18 cellular contexts compared by ENCODE assay signal in the genomic region with DNA sequence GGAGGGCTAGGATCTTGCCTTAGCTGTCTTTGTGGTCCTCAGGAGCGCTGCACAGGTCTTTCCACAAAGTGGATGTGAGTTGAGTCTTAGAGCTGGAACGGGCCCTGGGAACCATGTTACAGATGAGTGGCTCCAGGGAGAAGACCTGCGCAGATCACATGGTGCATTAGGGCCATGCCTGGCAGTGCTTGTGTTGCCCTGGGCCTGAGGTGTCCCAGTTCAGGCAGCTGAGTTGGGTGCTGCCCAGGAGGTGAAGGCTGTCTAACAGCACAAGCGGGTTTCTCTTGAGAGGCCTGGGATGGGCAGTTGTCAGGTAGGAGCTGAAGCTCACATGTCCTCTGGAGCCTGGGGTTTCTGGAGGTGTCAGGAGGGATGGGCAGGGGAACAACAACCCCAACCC. TPM values are rescaled to one million over a fixed set of nuclear protein-coding genes. Genes with fewer than 3 reads are reported as not detected.
DNase-seq lines count a peak whose midpoint lies in the region; ATAC-seq, FAIRE-seq and TF ChIP-seq lines count a peak whose summit lies in the region.
"Had no signal": no experiment of that assay in that cellular context is flagged by ENCODE, and none has a peak within 500 bp of the region (broad histone marks: within the 10 kb centered on the region; RNA-seq: fewer than 3 reads in every experiment).

No MANE protein-coding gene starts in this region.

- no peaks in the 10 kb centered on the region for H3K27me3 Mint-ChIP-seq in osteocyte (ENCODE audit: unreplicated experiment)

- BruUV-seq in endothelial cell of umbilical vein (replicated peaks; lab: Mats Ljungman, UMichigan) = no TSS peak

- no peak overlapping the region for H3K4me2 ChIP-seq in endothelial cell of umbilical vein (ENCODE audit: insufficient read depth, low read length)

- H3K79me2 ChIP-seq in endothelial cell of umbilical vein (ENCODE audit: control insufficient read depth, insufficient read depth, low read length) = peaks cover 4% of the 10 kb centered on the region

- H3K27me3 ChIP-seq in heart left ventricle = no peaks in the 10 kb centered on the region
- no peaks in the 10 kb centered on the region for H3K27me3 ChIP-seq in endothelial cell of umbilical vein (ENCODE audit: control insufficient read depth in 2 of 2, insufficient read depth in 2 of 2, low read length in 2 of 2)
- no peaks in the 10 kb centered on the region for H3K27me3 ChIP-seq in vagina

- H3K9me3 ChIP-seq in heart left ventricle = no peaks in the 10 kb centered on the region
- H3K9me3 ChIP-seq in endothelial cell of umbilical vein (replicated peaks; ENCODE audit: control insufficient read depth, insufficient read depth, low read length) = no peaks in the 10 kb centered on the region
- H3K9me3 ChIP-seq in vagina = no peaks in the 10 kb centered on the region

- no peaks in the 10 kb centered on the region for H4K20me1 ChIP-seq in endothelial cell of umbilical vein (replicated peaks; ENCODE audit: control insufficient read depth, extremely low read depth, insufficient read depth, low read length)

- dilution Hi-C loops in endothelial cell of umbilical vein (cut with MboI; ENCODE audit: extremely low pct_ligation_motif_present, low sequenced_read_pairs) = no loop called here

- no peaks in the 10 kb centered on the region for H3K36me3 Mint-ChIP-seq in osteocyte (ENCODE audit: unreplicated experiment)
- H3K36me3 Mint-ChIP-seq: CD8-positive, alpha-beta memory T cell; natural killer cell treated with Interleukin-12 subunit alpha and Interleukin-12 subunit beta and Interleukin-15 and Interleukin-18, amount 100 ng/mL, for 72 hours had no signal

- H3K27ac ChIP-seq in heart left ventricle (peak overlapping the region in 7 of 12 donors; percentile 13 to 97 (median 39)), endothelial cell of umbilical vein (ENCODE audit: insufficient read depth, low read depth, low read length) (peak overlapping the region; percentile 8), vagina (peak overlapping the region; percentile 93)
- H3K27ac ChIP-seq: SK-N-MC had no signal

- peaks cover 0 to 56% (median 45%) of the 10 kb centered on the region in 12 donors for H3K4me1 ChIP-seq in heart left ventricle
- peaks cover 44% of the 10 kb centered on the region for H3K4me1 ChIP-seq in endothelial cell of umbilical vein (ENCODE audit: control insufficient read depth, extremely low read depth, insufficient read depth, low read length)
- peaks cover 50% of the 10 kb centered on the region for H3K4me1 ChIP-seq in vagina

- CTCF ChIA-PET in endothelial cell of umbilical vein (lab: Charles Lee) = interaction anchor here (0.9 to 6.6 kb wide), 7 partner anchors 14 to 74 kb away, joined by 3 to 93 read pairs (median 7); a partner anchor contains a TSS

- no peak overlapping the region for H3K4me3 Mint-ChIP-seq in osteocyte (ENCODE audit: unreplicated experiment)
- H3K4me3 Mint-ChIP-seq: activated CD8-positive, alpha-beta T cell treated with anti-CD3 and anti-CD28 coated beads, Interleukin-2, amount 10 ng/mL, durations not matched to agents 7 days and 5 days; CD8-positive, alpha-beta memory T cell; natural killer cell treated with Interleukin-12 subunit alpha and Interleukin-12 subunit beta and Interleukin-15 and Interleukin-18, amount 100 ng/mL, for 72 hours had no signal

- POLR2A ChIA-PET in endothelial cell of umbilical vein (lab: Charles Lee) = no interaction called here

- intact Hi-C loops in heart left ventricle (cut with DNase I) (loop anchor here in 1 of 10 donors (5.0 kb wide), 1 partner anchor 37 kb away; no protein-coding TSS in a partner anchor), left ventricle myocardium superior (cut with micrococcal nuclease) (no loop called here), endothelial cell of umbilical vein (cut with micrococcal nuclease) (no loop called here), vagina (cut with DNase I) (no loop called here)

- no peaks in the 10 kb centered on the region for H3K9me1 ChIP-seq in endothelial cell of umbilical vein (replicated peaks; ENCODE audit: control insufficient read depth, extremely low read depth, insufficient read depth, low read length)

- H3K9me3 Mint-ChIP-seq in osteocyte (ENCODE audit: unreplicated experiment) = no peaks in the 10 kb centered on the region
- H3K9me3 Mint-ChIP-seq: activated T-helper 2 cell treated with anti-CD3 and anti-CD28 coated beads, Interferon-gamma antibody, Interleukin-2, Interleukin-4, amounts not matched to agents 10 μg/mL and 5 μg/mL and 100 μg/mL, durations not matched to agents 14 hours and 24 hours and 36 hours; CD8-positive, alpha-beta memory T cell; natural killer cell treated with Interleukin-12 subunit alpha and Interleukin-12 subunit beta and Interleukin-15 and Interleukin-18, amount 100 ng/mL, for 72 hours had no signal

- TF ChIP-seq POLR2A in heart left ventricle (IDR thresholded peaks at IDR 0.05) = no peak
- TF ChIP-seq POLR2A in endothelial cell of umbilical vein (IDR thresholded peaks at IDR 0.05; ENCODE audit: low read depth, low read length) = no peak
- no peak for TF ChIP-seq POLR2A in vagina (IDR thresholded peaks at IDR 0.05)

- FAIRE-seq in endothelial cell of umbilical vein (lab: Jason Lieb, UNC) = no peak

- no peak overlapping the region for H3K4me3 ChIP-seq in heart left ventricle
- H3K4me3 ChIP-seq in endothelial cell of umbilical vein (replicated peaks in 1 of 3; ENCODE audit: insufficient read depth in 1 of 3, low read depth in 1 of 3, low read length in 3 of 3) = no peak overlapping the region
- no peak overlapping the region for H3K4me3 ChIP-seq in vagina
- H3K4me3 ChIP-seq: SK-N-MC had no signal

- DNase-seq in heart left ventricle = no peak
- no peak for DNase-seq in left ventricle myocardium superior
- DNase-seq in endothelial cell of umbilical vein (ENCODE audit: low read depth, low spot score) = no peak
- DNase-seq in osteocyte (ENCODE audit: extremely low spot score, unreplicated experiment) = no peak
- DNase-seq in vagina (ENCODE audit: extremely low spot score in 2 of 2) = no peak
- DNase-seq in NCI-H1092 (lab: John Stamatoyannopoulos, UW) = no peak
- DNase-seq: activated CD8-positive, alpha-beta T cell treated with anti-CD3 and anti-CD28 coated beads, Interleukin-2, amount 10 ng/mL, durations not matched to agents 7 days and 5 days; CD8-positive, alpha-beta memory T cell; Karpas-422; NCI-H146; NCI-H446; stimulated activated naive CD4-positive, alpha-beta T cell had no signal

- H2AFZ ChIP-seq in endothelial cell of umbilical vein (ENCODE audit: low read depth, low read length) = no peak overlapping the region

- peak overlapping the region; percentile 91 for H3K27ac Mint-ChIP-seq in osteocyte (ENCODE audit: unreplicated experiment)
- H3K27ac Mint-ChIP-seq: activated CD8-positive, alpha-beta T cell treated with anti-CD3 and anti-CD28 coated beads, Interleukin-2, amount 10 ng/mL, durations not matched to agents 7 days and 5 days; activated T-helper 2 cell treated with anti-CD3 and anti-CD28 coated beads, Interferon-gamma antibody, Interleukin-2, Interleukin-4, amounts not matched to agents 10 μg/mL and 5 μg/mL and 100 μg/mL, durations not matched to agents 14 hours and 24 hours and 36 hours; CD8-positive, alpha-beta memory T cell; natural killer cell treated with Interleukin-12 subunit alpha and Interleukin-12 subunit beta and Interleukin-15 and Interleukin-18, amount 100 ng/mL, for 72 hours had no signal

- no peak for ATAC-seq in heart left ventricle
- no peak for ATAC-seq in left ventricle myocardium superior
- no peak for ATAC-seq in GM21515 (IDR thresholded peaks at IDR 0.05; ENCODE audit: unreplicated experiment)
- ATAC-seq in HG02798 (IDR thresholded peaks at IDR 0.05; ENCODE audit: poor library complexity, unreplicated experiment) = no peak
- ATAC-seq: activated CD8-positive, alpha-beta T cell treated with anti-CD3 and anti-CD28 coated beads, Interleukin-2, amount 10 ng/mL, durations not matched to agents 7 days and 5 days; natural killer cell treated with Interleukin-12 subunit alpha and Interleukin-12 subunit beta and Interleukin-15 and Interleukin-18, amount 100 ng/mL, for 72 hours had no signal

- TF ChIP-seq CTCF in heart left ventricle (IDR thresholded peaks at IDR 0.05) (no peak), endothelial cell of umbilical vein (IDR thresholded peaks at IDR 0.05; ENCODE audit: extremely low read depth in 1 of 2, insufficient read depth in 1 of 2, low read depth in 1 of 2, low read length in 2 of 2) (no peak), osteocyte (IDR thresholded peaks at IDR 0.05) (no peak), vagina (IDR thresholded peaks at IDR 0.05) (no peak)

- WGBS in heart left ventricle, 4 donors = 94 to 97% (median 96%) methylated on average over 4 of the region's 4 CpGs

- H3K9ac ChIP-seq in endothelial cell of umbilical vein (replicated peaks; ENCODE audit: extremely low read depth, insufficient read depth, low read length) = no peak overlapping the region

- peaks cover 60% of the 10 kb centered on the region for H3K4me1 Mint-ChIP-seq in osteocyte (ENCODE audit: unreplicated experiment)
- H3K4me1 Mint-ChIP-seq: CD8-positive, alpha-beta memory T cell had no signal

- H3K36me3 ChIP-seq in heart left ventricle = no peaks in the 10 kb centered on the region
- no peaks in the 10 kb centered on the region for H3K36me3 ChIP-seq in endothelial cell of umbilical vein (ENCODE audit: control insufficient read depth in 2 of 2, extremely low read depth in 1 of 2, insufficient read depth in 2 of 2, low read length in 2 of 2)
- H3K36me3 ChIP-seq in vagina = no peaks in the 10 kb centered on the region

RNA-seq across cellular contexts. Expression of a gene that starts 33.7 kb away (rescaled TPM):
- total RNA-seq in heart left ventricle = 1,000 to 10,000 TPM in 1 of 9 donors, 100 to 1,000 TPM in 6, 10 to 100 TPM in 2; 56.7 to 2,367 (median 517) TPM
- 100 to 1,000 TPM; 450 to 857 TPM for polyA plus RNA-seq in heart left ventricle
- 318 TPM for total RNA-seq in left ventricle myocardium superior
- 1.6 and 2.3 TPM in 2 replicates for total RNA-seq in endothelial cell of umbilical vein
- polyA plus RNA-seq in endothelial cell of umbilical vein = 1.7 and 1.8 TPM in 2 replicates
- 1.7 and 1.9 TPM in 2 replicates for polyA plus RNA-seq in endothelial cell of umbilical vein (2011; cell fraction: cytosol; rRNA removed)
- 0.91 and 1.1 TPM in 2 replicates for polyA plus RNA-seq in endothelial cell of umbilical vein (2011; cell fraction: nucleus; rRNA removed)
- 2.4 and 3.5 TPM in 2 replicates for polyA plus RNA-seq in endothelial cell of umbilical vein (2012)
- 0.59 and 1.1 TPM in 2 replicates for polyA minus RNA-seq in endothelial cell of umbilical vein
- not detected for polyA minus RNA-seq in endothelial cell of umbilical vein (2011; cell fraction: cytosol; rRNA and poly(A)+ RNA removed)
- 0.63 TPM in 1 of 2 replicates, not detected in the other for polyA minus RNA-seq in endothelial cell of umbilical vein (2011; cell fraction: nucleus; rRNA and poly(A)+ RNA removed)
- not detected in 2 replicates for total RNA-seq in osteocyte
- total RNA-seq in vagina = not detected
- total RNA-seq: CD8-positive, alpha-beta memory T cell; liver; natural killer cell treated with Interleukin-12 subunit alpha and Interleukin-12 subunit beta and Interleukin-15 and Interleukin-18, amount 100 ng/mL, for 72 hours had no signal
- polyA plus RNA-seq: CD8-positive, alpha-beta memory T cell; liver had no signal

RNA-seq across cellular contexts. Expression of a gene that starts 40.1 kb away (rescaled TPM):
- total RNA-seq in heart left ventricle (10 to 100 TPM; 18.2 to 42.9 (median 27.7) TPM), left ventricle myocardium superior (28.1 TPM), endothelial cell of umbilical vein (42.6 and 44.1 TPM in 2 replicates), osteocyte (25.6 and 27.7 TPM in 2 replicates), vagina (18.4 TPM)
- polyA plus RNA-seq in heart left ventricle (10 to 100 TPM; 49.0 to 49.7 TPM), endothelial cell of umbilical vein (63.7 and 89.3 TPM in 2 replicates)
- polyA plus RNA-seq in endothelial cell of umbilical vein (2011; cell fraction: cytosol; rRNA removed) = 49.2 and 66.4 TPM in 2 replicates
- polyA plus RNA-seq in endothelial cell of umbilical vein (2011; cell fraction: nucleus; rRNA removed) = 18.1 and 22.7 TPM in 2 replicates
- 24.5 and 41.0 TPM in 2 replicates for polyA plus RNA-seq in endothelial cell of umbilical vein (2012)
- 14.8 and 20.9 TPM in 2 replicates for polyA minus RNA-seq in endothelial cell of umbilical vein
- polyA minus RNA-seq in endothelial cell of umbilical vein (2011; cell fraction: cytosol; rRNA and poly(A)+ RNA removed) = 3.6 TPM
- polyA minus RNA-seq in endothelial cell of umbilical vein (2011; cell fraction: nucleus; rRNA and poly(A)+ RNA removed) = 5.1 and 10.4 TPM in 2 replicates

RNA-seq across cellular contexts. Expression of a gene that starts 40.6 kb away (rescaled TPM):
- 10 to 100 TPM; 30.2 to 63.5 (median 48.1) TPM for total RNA-seq in heart left ventricle
- polyA plus RNA-seq in heart left ventricle = 10 to 100 TPM; 43.9 to 52.0 TPM
- 38.4 TPM for total RNA-seq in left ventricle myocardium superior
- total RNA-seq in endothelial cell of umbilical vein = 80.9 and 95.2 TPM in 2 replicates
- polyA plus RNA-seq in endothelial cell of umbilical vein = 123 and 135 TPM in 2 replicates
- 77.1 and 82.2 TPM in 2 replicates for polyA plus RNA-seq in endothelial cell of umbilical vein (2011; cell fraction: cytosol; rRNA removed)
- 284 and 338 TPM in 2 replicates for polyA plus RNA-seq in endothelial cell of umbilical vein (2011; cell fraction: nucleus; rRNA removed)
- polyA plus RNA-seq in endothelial cell of umbilical vein (2012) = 68.3 and 74.8 TPM in 2 replicates
- polyA minus RNA-seq in endothelial cell of umbilical vein = 155 and 161 TPM in 2 replicates
- polyA minus RNA-seq in endothelial cell of umbilical vein (2011; cell fraction: cytosol; rRNA and poly(A)+ RNA removed) = 55.2 TPM
- polyA minus RNA-seq in endothelial cell of umbilical vein (2011; cell fraction: nucleus; rRNA and poly(A)+ RNA removed) = 90.5 and 121 TPM in 2 replicates
- 70.1 and 71.1 TPM in 2 replicates for total RNA-seq in osteocyte
- 92.6 TPM for total RNA-seq in vagina

RNA-seq across cellular contexts. Expression of a gene that starts 45.4 kb away (rescaled TPM):
- total RNA-seq in heart left ventricle (10 to 100 TPM in 8 of 9 donors, 1 to 10 TPM in 1; 7.5 to 82.6 (median 19.2) TPM), left ventricle myocardium superior (11.9 TPM), endothelial cell of umbilical vein (0.46 and 0.91 TPM in 2 replicates), osteocyte (not detected in 2 replicates), vagina (0.98 TPM)
- polyA plus RNA-seq in heart left ventricle (10 to 100 TPM; 35.2 to 73.4 TPM), endothelial cell of umbilical vein (0.44 and 0.48 TPM in 2 replicates)
- 0.41 and 0.44 TPM in 2 replicates for polyA plus RNA-seq in endothelial cell of umbilical vein (2011; cell fraction: cytosol; rRNA removed)
- 0.60 and 0.61 TPM in 2 replicates for polyA plus RNA-seq in endothelial cell of umbilical vein (2011; cell fraction: nucleus; rRNA removed)
- 0.72 and 1.1 TPM in 2 replicates for polyA plus RNA-seq in endothelial cell of umbilical vein (2012)
- polyA minus RNA-seq in endothelial cell of umbilical vein = 0.42 and 0.49 TPM in 2 replicates
- polyA minus RNA-seq in endothelial cell of umbilical vein (2011; cell fraction: cytosol; rRNA and poly(A)+ RNA removed) = 0.41 TPM
- polyA minus RNA-seq in endothelial cell of umbilical vein (2011; cell fraction: nucleus; rRNA and poly(A)+ RNA removed) = 0.43 and 0.96 TPM in 2 replicates
- total RNA-seq: activated CD8-positive, alpha-beta T cell treated with anti-CD3 and anti-CD28 coated beads, Interleukin-2, amount 10 ng/mL, durations not matched to agents 7 days and 5 days; activated T-helper 2 cell treated with anti-CD3 and anti-CD28 coated beads, Interferon-gamma antibody, Interleukin-2, Interleukin-4, amounts not matched to agents 10 μg/mL and 5 μg/mL and 100 μg/mL, durations not matched to agents 14 hours and 24 hours and 36 hours; CD8-positive, alpha-beta memory T cell; natural killer cell treated with Interleukin-12 subunit alpha and Interleukin-12 subunit beta and Interleukin-15 and Interleukin-18, amount 100 ng/mL, for 72 hours had no signal
- polyA plus RNA-seq: CD8-positive, alpha-beta memory T cell had no signal

RNA-seq across cellular contexts. Expression of a gene that starts 50.7 kb away (rescaled TPM):
- total RNA-seq in heart left ventricle = 1 to 10 TPM in 2 of 9 donors, under 1 TPM in 7; 0.24 to 2.1 (median 0.58) TPM
- polyA plus RNA-seq in heart left ventricle = 1 to 10 TPM; 1.3 to 1.8 TPM
- total RNA-seq in left ventricle myocardium superior = 0.35 TPM
- total RNA-seq in endothelial cell of umbilical vein = not detected in 2 replicates
- not detected in 2 replicates for polyA plus RNA-seq in endothelial cell of umbilical vein
- polyA plus RNA-seq in endothelial cell of umbilical vein (2011; cell fraction: cytosol; rRNA removed) = not detected in 2 replicates
- 0.11 and 0.21 TPM in 2 replicates for polyA plus RNA-seq in endothelial cell of umbilical vein (2011; cell fraction: nucleus; rRNA removed)
- polyA plus RNA-seq in endothelial cell of umbilical vein (2012) = not detected in 2 replicates
- not detected in 2 replicates for polyA minus RNA-seq in endothelial cell of umbilical vein
- polyA minus RNA-seq in endothelial cell of umbilical vein (2011; cell fraction: cytosol; rRNA and poly(A)+ RNA removed) = not detected
- not detected in 2 replicates for polyA minus RNA-seq in endothelial cell of umbilical vein (2011; cell fraction: nucleus; rRNA and poly(A)+ RNA removed)
- total RNA-seq in osteocyte = not detected in 2 replicates
- not detected for total RNA-seq in vagina
- total RNA-seq: activated CD8-positive, alpha-beta T cell treated with anti-CD3 and anti-CD28 coated beads, Interleukin-2, amount 10 ng/mL, durations not matched to agents 7 days and 5 days; activated T-helper 2 cell treated with anti-CD3 and anti-CD28 coated beads, Interferon-gamma antibody, Interleukin-2, Interleukin-4, amounts not matched to agents 10 μg/mL and 5 μg/mL and 100 μg/mL, durations not matched to agents 14 hours and 24 hours and 36 hours; CD8-positive, alpha-beta memory T cell; natural killer cell treated with Interleukin-12 subunit alpha and Interleukin-12 subunit beta and Interleukin-15 and Interleukin-18, amount 100 ng/mL, for 72 hours had no signal
- polyA plus RNA-seq: CD8-positive, alpha-beta memory T cell had no signal

Comparison
In these comparisons a context has a peak if more than half of its experiments do, and no peak if none do; other contexts are left out.
1. H3K27ac ChIP-seq: peak in every context shown above with its lines; median percentile 93 in vagina; 39 in heart left ventricle; 8 in endothelial cell of umbilical vein.
2. RNA of a gene that starts 33.7 kb away (total RNA-seq): 56.7 to 2,367 TPM in heart left ventricle and 318 TPM in left ventricle myocardium superior (single experiment); 1.6 to 2.3 TPM in endothelial cell of umbilical vein, not detected in osteocyte and not detected in vagina (single experiment); every median in the first group is over 10 times any median in the second.